ENCODE assay signal across 27 cellular contexts in the genomic region with DNA sequence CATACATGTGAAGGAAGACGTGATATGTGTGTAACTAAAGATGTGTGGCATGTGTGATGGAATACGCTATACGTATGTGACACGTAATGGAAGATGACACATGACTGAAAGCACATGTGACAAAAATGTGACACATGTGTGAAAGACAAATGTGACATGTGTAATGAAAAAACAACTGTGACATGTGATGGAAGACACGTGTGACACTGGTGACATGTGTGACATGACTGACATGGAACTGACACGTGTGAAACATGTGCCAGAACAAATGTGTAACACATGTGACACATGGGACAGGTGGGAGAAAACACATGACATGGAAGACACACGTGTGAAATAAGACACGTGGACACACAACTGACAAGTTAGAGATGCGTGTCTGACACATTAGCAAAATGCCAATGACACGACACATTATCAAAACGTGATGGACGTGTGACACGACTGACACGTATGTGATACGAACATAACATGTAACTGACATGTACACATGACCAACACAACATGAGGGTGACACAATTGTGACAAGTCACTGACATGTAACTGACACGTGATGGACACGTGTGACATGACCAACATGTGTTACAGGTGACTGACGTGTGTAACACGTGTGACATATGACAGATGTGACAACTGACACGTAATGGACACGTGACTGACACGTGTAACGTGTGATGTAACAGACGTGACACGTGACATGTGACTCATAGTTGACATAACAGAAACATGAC. TPM values are rescaled to one million over a fixed set of nuclear protein-coding genes. Genes with fewer than 3 reads are reported as not detected.
A peak's percentile ranks its signal among the peaks of the same experiment; 100 is the strongest.
DNase-seq lines count a peak whose midpoint lies in the region; ATAC-seq, FAIRE-seq and TF ChIP-seq lines count a peak whose summit lies in the region.
"Had no signal": no experiment of that assay in that cellular context is flagged by ENCODE, and none has a peak within 500 bp of the region (broad histone marks: within the 10 kb centered on the region; RNA-seq: fewer than 3 reads in every experiment).

No MANE protein-coding gene starts in this region.

- TF ChIP-seq RAD21 in A549 (conservative IDR thresholded peaks at IDR 0.05 in 1 of 2, IDR thresholded peaks at IDR 0.05 in 1 of 2): no peak

- no peaks in the 10 kb centered on the region for H3F3A ChIP-seq in MM.1S (ENCODE audit: insufficient read depth, low read length)

- no peak for DNase-seq in A549 (ENCODE audit: low read depth in 1 of 2, low spot score in 1 of 2)
- no peak for DNase-seq in central memory CD8-positive, alpha-beta T cell (ENCODE audit: low spot score in 2 of 2)
- DNase-seq in immature natural killer cell: no peak
- no peak for DNase-seq in NCI-H2171 (lab: John Stamatoyannopoulos, UW)
- no peak for DNase-seq in WERI-Rb-1
- no peak for DNase-seq in MM.1S
- no peak for DNase-seq in cerebellar nuclear complex (lab: John Stamatoyannopoulos, UW)
- DNase-seq: activated CD4-positive, alpha-beta T cell treated with anti-CD3 and anti-CD28 coated beads, Interleukin-2, amount 50 U/mL, for 48 hours; activated effector memory CD4-positive, alpha-beta T cell treated with anti-CD3 and anti-CD28 coated beads, Interleukin-2, amount 50 U/mL, for 16 hours; activated T-cell treated with anti-CD3 and anti-CD28 coated beads for 4 hours; brain microvascular endothelial cell; CD8-positive, alpha-beta T cell; NCI-H1417; NCI-H2081 treated with DMSO at 0.1 percent for 48 hours; NCI-H446; OCI-M1; substantia nigra; uterus had no signal

- H3K27me3 ChIP-seq in HUES48 (ENCODE audit: control insufficient read depth, insufficient read depth, low read length) (no peaks in the 10 kb centered on the region), WERI-Rb-1 (ENCODE audit: insufficient read depth, low read depth, severe bottlenecking) (no peaks in the 10 kb centered on the region), MM.1S (replicated peaks; ENCODE audit: insufficient read depth, low read length) (no peaks in the 10 kb centered on the region)
- H3K27me3 ChIP-seq: brain microvascular endothelial cell, neutrophil, uterus had no signal

- H3K4me1 Mint-ChIP-seq in central memory CD8-positive, alpha-beta T cell: no peaks in the 10 kb centered on the region
- H3K4me1 Mint-ChIP-seq in immature natural killer cell: peaks cover 10 to 13% of the 10 kb centered on the region in 2 donors

- no peaks in the 10 kb centered on the region for H3K27me3 Mint-ChIP-seq in central memory CD8-positive, alpha-beta T cell
- peaks cover 12 to 21% (median 13%) of the 10 kb centered on the region in 3 donors for H3K27me3 Mint-ChIP-seq in immature natural killer cell (ENCODE audit: low read depth in 3 of 3)

- H3K4me3 ChIP-seq in A549 (no peak overlapping the region), HUES48 (ENCODE audit: low read depth, low read length) (peak overlapping the region; percentile 42), WERI-Rb-1 (ENCODE audit: low read depth, low read length) (no peak overlapping the region), MM.1S (ENCODE audit: low read length) (no peak overlapping the region)
- H3K4me3 ChIP-seq: coronary artery, HAP-1, lung, uterus had no signal

- peaks cover 18% of the 10 kb centered on the region for H3K36me3 Mint-ChIP-seq in central memory CD8-positive, alpha-beta T cell (ENCODE audit: insufficient read depth)
- peaks cover 8 to 20% (median 17%) of the 10 kb centered on the region in 3 donors for H3K36me3 Mint-ChIP-seq in immature natural killer cell

- CTCF ChIA-PET in A549 (lab: Yijun Ruan, JAX): no interaction called here

- TF ChIP-seq EP300 in A549 (IDR thresholded peaks at IDR 0.05): no peak

- H3K9ac ChIP-seq in HUES48 (ENCODE audit: low read depth, low read length): no peak overlapping the region
- no peak overlapping the region for H3K9ac ChIP-seq in MM.1S (ENCODE audit: low read length)

- H3K27ac Mint-ChIP-seq in central memory CD8-positive, alpha-beta T cell (ENCODE audit: low read depth): no peak overlapping the region
- H3K27ac Mint-ChIP-seq in immature natural killer cell: peak overlapping the region; percentile 21 to 76 (median 66)
- H3K27ac Mint-ChIP-seq: CD8-positive, alpha-beta T cell had no signal

- no peak overlapping the region for H2AFZ ChIP-seq in MM.1S (ENCODE audit: low read length)

- FAIRE-seq in A549 (lab: Jason Lieb, UNC): no peak
- FAIRE-seq: A204.1, GM12892 had no signal

- H3K4me1 ChIP-seq in A549 (no peaks in the 10 kb centered on the region), HUES48 (ENCODE audit: control insufficient read depth, insufficient read depth, low read length) (no peaks in the 10 kb centered on the region), MM.1S (ENCODE audit: low read length) (0 out of 2 replicates have a peak, but pooled peaks cover 11% of the 10 kb centered on the region)
- H3K4me1 ChIP-seq: HAP-1, uterus had no signal

- TF ChIP-seq CTCF in A549 (IDR thresholded peaks at IDR 0.05): no peak
- no peak for TF ChIP-seq CTCF in WERI-Rb-1 (IDR thresholded peaks at IDR 0.05; ENCODE audit: low read depth, low read length)
- no peak for TF ChIP-seq CTCF in MM.1S (IDR thresholded peaks at IDR 0.05; ENCODE audit: low read length)

- ATAC-seq in A549: no peak
- no peak for ATAC-seq in central memory CD8-positive, alpha-beta T cell (replicated peaks; ENCODE audit: extremely low read depth, poor library complexity, severe bottlenecking)
- ATAC-seq: CD8-positive, alpha-beta T cell; SK-N-SH treated with all-trans-retinoic acid at 6 μM for 48 hours had no signal

- peaks cover 10% of the 10 kb centered on the region for H3K9me3 Mint-ChIP-seq in central memory CD8-positive, alpha-beta T cell
- H3K9me3 Mint-ChIP-seq in immature natural killer cell: peaks cover 0 to 23% (median 15%) of the 10 kb centered on the region in 6 donors

- no peaks in the 10 kb centered on the region for H4K20me1 ChIP-seq in MM.1S (ENCODE audit: insufficient read depth, low read length)

- H3K4me2 ChIP-seq in A549 (no peak overlapping the region), MM.1S (ENCODE audit: low read depth, low read length) (no peak overlapping the region)

- no peaks in the 10 kb centered on the region for H3K9me2 ChIP-seq in MM.1S (replicated peaks; ENCODE audit: insufficient read depth, low read length)

- 73% methylated on average over 25 of the region's 25 CpGs for WGBS in A549 (ENCODE audit: missing lambda C conversion rate)

- H3K9me3 ChIP-seq in A549: peaks cover 47% of the 10 kb centered on the region
- peaks cover 58% of the 10 kb centered on the region for H3K9me3 ChIP-seq in HUES48 (ENCODE audit: control insufficient read depth, insufficient read depth, low read length)
- H3K9me3 ChIP-seq in WERI-Rb-1 (ENCODE audit: severe bottlenecking): peaks cover 32% of the 10 kb centered on the region
- no peaks in the 10 kb centered on the region for H3K9me3 ChIP-seq in MM.1S (replicated peaks; ENCODE audit: insufficient read depth, low read length)
- H3K9me3 ChIP-seq: uterus had no signal

- H3K4me3 Mint-ChIP-seq in central memory CD8-positive, alpha-beta T cell: peak overlapping the region; percentile 3
- peak overlapping the region in 2 of 5 donors; percentile 5 to 58 for H3K4me3 Mint-ChIP-seq in immature natural killer cell
- H3K4me3 Mint-ChIP-seq: CD8-positive, alpha-beta T cell had no signal

- POLR2A ChIA-PET in A549 (lab: Yijun Ruan, JAX): no interaction called here

- H3K36me3 ChIP-seq in HUES48 (ENCODE audit: control insufficient read depth, insufficient read depth, low read length): peaks cover 4% of the 10 kb centered on the region; the same call in 1 of the 2 replicates
- H3K36me3 ChIP-seq in WERI-Rb-1: no peaks in the 10 kb centered on the region
- no peaks in the 10 kb centered on the region for H3K36me3 ChIP-seq in MM.1S (replicated peaks; ENCODE audit: insufficient read depth, low read length)
- H3K36me3 ChIP-seq: brain microvascular endothelial cell, HAP-1, neutrophil, uterus had no signal

- H3K27ac ChIP-seq in A549 (no peak overlapping the region), HUES48 (ENCODE audit: low read depth, low read length) (no peak overlapping the region), WERI-Rb-1 (no peak overlapping the region), MM.1S (ENCODE audit: low read length) (no peak overlapping the region)
- H3K27ac ChIP-seq: brain microvascular endothelial cell, coronary artery, HL-60, neutrophil, uterus had no signal

- no peaks in the 10 kb centered on the region for H3K79me2 ChIP-seq in MM.1S (ENCODE audit: low read length)

- no peak for TF ChIP-seq POLR2A in A549 (IDR thresholded peaks at IDR 0.05; ENCODE audit: low read length)

TF ChIP-seq in A549, 52 proteins besides CTCF, POLR2A, EP300 and RAD21:
- TF ChIP-seq KDM1A (IDR thresholded peaks at IDR 0.05; ENCODE audit: low read depth) (no peak), FOSL2 (IDR thresholded peaks at IDR 0.05) (no peak), FOSL2 (CRISPR knock-in tag; IDR thresholded peaks at IDR 0.05) (peak; percentile 55; the same call in 1 of the 2 replicates), TP53 (CRISPR knock-in tag; IDR thresholded peaks at IDR 0.05) (no peak)

RNA-seq across cellular contexts. Expression of a gene that starts 24.4 kb away (rescaled TPM):
- polyA plus RNA-seq in A549 (2011; rRNA removed) (0.58 and 0.88 TPM in 2 replicates), A549 (2017; fragmentation: RNase III; extraction: RNeasy Plus Mini Kit Qiagen cat#74134 plus additional on column Dnase treatment) (0.46 to 0.78 TPM (median 0.59 TPM) in 3 replicates), immature natural killer cell (under 1 TPM; 0.28 to 0.82 (median 0.65) TPM)
- 0.17 and 0.21 TPM in 2 replicates for polyA plus RNA-seq in A549 (2012; cell fraction: cytosol; rRNA removed)
- polyA plus RNA-seq in A549 (2012; cell fraction: nucleus; rRNA removed): 0.11 and 0.18 TPM in 2 replicates
- polyA minus RNA-seq in A549 (2011; rRNA and poly(A)+ RNA removed): 0.68 and 1.6 TPM in 2 replicates
